ENCODE assay signal across 1 cellular context in genomic region chr3:38721207-38721772, GRCh38.
TF ChIP-seq lines count a peak whose summit lies in the region.

No MANE protein-coding gene starts in this region.

TF ChIP-seq in WTC11, 78 proteins besides CTCF, POLR2A, EP300 and RAD21 (continued from another document):
- TF ChIP-seq, protein P1, sequence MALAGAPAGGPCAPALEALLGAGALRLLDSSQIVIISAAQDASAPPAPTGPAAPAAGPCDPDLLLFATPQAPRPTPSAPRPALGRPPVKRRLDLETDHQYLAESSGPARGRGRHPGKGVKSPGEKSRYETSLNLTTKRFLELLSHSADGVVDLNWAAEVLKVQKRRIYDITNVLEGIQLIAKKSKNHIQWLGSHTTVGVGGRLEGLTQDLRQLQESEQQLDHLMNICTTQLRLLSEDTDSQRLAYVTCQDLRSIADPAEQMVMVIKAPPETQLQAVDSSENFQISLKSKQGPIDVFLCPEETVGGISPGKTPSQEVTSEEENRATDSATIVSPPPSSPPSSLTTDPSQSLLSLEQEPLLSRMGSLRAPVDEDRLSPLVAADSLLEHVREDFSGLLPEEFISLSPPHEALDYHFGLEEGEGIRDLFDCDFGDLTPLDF (CRISPR knock-in tag; IDR thresholded peaks at IDR 0.05), result no peak
- TF ChIP-seq ZNF232 (CRISPR knock-in tag; IDR thresholded peaks at IDR 0.05) (no peak), ZNF138 (CRISPR knock-in tag; conservative IDR thresholded peaks at IDR 0.05) (no peak), ZNF425 (CRISPR knock-in tag; conservative IDR thresholded peaks at IDR 0.05) (no peak), SOX15 (CRISPR knock-in tag; IDR thresholded peaks at IDR 0.05) (no peak), TEAD4 (CRISPR knock-in tag; IDR thresholded peaks at IDR 0.05) (no peak)
- TF ChIP-seq, protein P2, sequence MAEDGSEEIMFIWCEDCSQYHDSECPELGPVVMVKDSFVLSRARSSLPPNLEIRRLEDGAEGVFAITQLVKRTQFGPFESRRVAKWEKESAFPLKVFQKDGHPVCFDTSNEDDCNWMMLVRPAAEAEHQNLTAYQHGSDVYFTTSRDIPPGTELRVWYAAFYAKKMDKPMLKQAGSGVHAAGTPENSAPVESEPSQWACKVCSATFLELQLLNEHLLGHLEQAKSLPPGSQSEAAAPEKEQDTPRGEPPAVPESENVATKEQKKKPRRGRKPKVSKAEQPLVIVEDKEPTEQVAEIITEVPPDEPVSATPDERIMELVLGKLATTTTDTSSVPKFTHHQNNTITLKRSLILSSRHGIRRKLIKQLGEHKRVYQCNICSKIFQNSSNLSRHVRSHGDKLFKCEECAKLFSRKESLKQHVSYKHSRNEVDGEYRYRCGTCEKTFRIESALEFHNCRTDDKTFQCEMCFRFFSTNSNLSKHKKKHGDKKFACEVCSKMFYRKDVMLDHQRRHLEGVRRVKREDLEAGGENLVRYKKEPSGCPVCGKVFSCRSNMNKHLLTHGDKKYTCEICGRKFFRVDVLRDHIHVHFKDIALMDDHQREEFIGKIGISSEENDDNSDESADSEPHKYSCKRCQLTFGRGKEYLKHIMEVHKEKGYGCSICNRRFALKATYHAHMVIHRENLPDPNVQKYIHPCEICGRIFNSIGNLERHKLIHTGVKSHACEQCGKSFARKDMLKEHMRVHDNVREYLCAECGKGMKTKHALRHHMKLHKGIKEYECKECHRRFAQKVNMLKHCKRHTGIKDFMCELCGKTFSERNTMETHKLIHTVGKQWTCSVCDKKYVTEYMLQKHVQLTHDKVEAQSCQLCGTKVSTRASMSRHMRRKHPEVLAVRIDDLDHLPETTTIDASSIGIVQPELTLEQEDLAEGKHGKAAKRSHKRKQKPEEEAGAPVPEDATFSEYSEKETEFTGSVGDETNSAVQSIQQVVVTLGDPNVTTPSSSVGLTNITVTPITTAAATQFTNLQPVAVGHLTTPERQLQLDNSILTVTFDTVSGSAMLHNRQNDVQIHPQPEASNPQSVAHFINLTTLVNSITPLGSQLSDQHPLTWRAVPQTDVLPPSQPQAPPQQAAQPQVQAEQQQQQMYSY (CRISPR knock-in tag; IDR thresholded peaks at IDR 0.05), result no peak
- TF ChIP-seq, protein P3, sequence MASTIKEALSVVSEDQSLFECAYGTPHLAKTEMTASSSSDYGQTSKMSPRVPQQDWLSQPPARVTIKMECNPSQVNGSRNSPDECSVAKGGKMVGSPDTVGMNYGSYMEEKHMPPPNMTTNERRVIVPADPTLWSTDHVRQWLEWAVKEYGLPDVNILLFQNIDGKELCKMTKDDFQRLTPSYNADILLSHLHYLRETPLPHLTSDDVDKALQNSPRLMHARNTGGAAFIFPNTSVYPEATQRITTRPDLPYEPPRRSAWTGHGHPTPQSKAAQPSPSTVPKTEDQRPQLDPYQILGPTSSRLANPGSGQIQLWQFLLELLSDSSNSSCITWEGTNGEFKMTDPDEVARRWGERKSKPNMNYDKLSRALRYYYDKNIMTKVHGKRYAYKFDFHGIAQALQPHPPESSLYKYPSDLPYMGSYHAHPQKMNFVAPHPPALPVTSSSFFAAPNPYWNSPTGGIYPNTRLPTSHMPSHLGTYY (CRISPR knock-in tag; IDR thresholded peaks at IDR 0.05), result no peak
